ENCODE assay signal across 10 cellular contexts in genomic region chr11:48093795-48094642, GRCh38.
DNase-seq lines count a peak whose midpoint lies in the region; ATAC-seq and TF ChIP-seq lines count a peak whose summit lies in the region.
"Had no signal": no experiment of that assay in that cellular context is flagged by ENCODE, and none has a peak within 500 bp of the region (broad histone marks: within the 10 kb centered on the region; RNA-seq: fewer than 3 reads in every experiment).

No MANE protein-coding gene starts in this region.

- no peaks in the 10 kb centered on the region for H3K27me3 Mint-ChIP-seq in CD8-positive, alpha-beta memory T cell
- H3K27me3 Mint-ChIP-seq in naive thymus-derived CD8-positive, alpha-beta T cell = peaks cover 0 to 2% (median 0%) of the 10 kb centered on the region in 5 donors

- POLR2A ChIA-PET in CD8-positive, alpha-beta memory T cell (lab: Charles Lee) = interaction anchor here (0.6 kb wide), 2 partner anchors 22 to 134 kb away, joined by 4 to 7 read pairs; no protein-coding TSS in a partner anchor
- POLR2A ChIA-PET in naive thymus-derived CD8-positive, alpha-beta T cell (lab: Charles Lee) = no interaction called here

- H3K27ac Mint-ChIP-seq in CD8-positive, alpha-beta memory T cell = peak overlapping the region in 7 of 8 donors; percentile 40 to 78 (median 55)
- H3K27ac Mint-ChIP-seq in naive thymus-derived CD8-positive, alpha-beta T cell = peak overlapping the region in 4 of 10 donors; percentile 42 to 57 (median 48)

- H3K36me3 ChIP-seq in CD8-positive, alpha-beta memory T cell (ENCODE audit: insufficient read depth, low read length) = no peaks in the 10 kb centered on the region
- no peaks in the 10 kb centered on the region for H3K36me3 ChIP-seq in liver (ENCODE audit: control insufficient read depth in 4 of 4, insufficient read depth in 3 of 4, low read depth in 1 of 4, low read length in 3 of 4)

- no peaks in the 10 kb centered on the region for H3K9me3 Mint-ChIP-seq in CD8-positive, alpha-beta memory T cell
- H3K9me3 Mint-ChIP-seq in naive thymus-derived CD8-positive, alpha-beta T cell = no peaks in the 10 kb centered on the region
- H3K9me3 Mint-ChIP-seq: IgD-negative memory B cell had no signal

- H3K4me1 ChIP-seq in CD8-positive, alpha-beta memory T cell (ENCODE audit: insufficient read depth, low read length) = peaks cover 36% of the 10 kb centered on the region
- H3K4me1 ChIP-seq in liver (ENCODE audit: control insufficient read depth in 4 of 4, insufficient read depth in 4 of 4, low read length in 3 of 4) = peaks cover 11 to 63% (median 34%) of the 10 kb centered on the region in 4 donors

- no peak overlapping the region for H3K4me3 ChIP-seq in CD8-positive, alpha-beta memory T cell (ENCODE audit: low read length)
- H3K4me3 ChIP-seq in liver (ENCODE audit: low read depth in 1 of 3, low read length in 3 of 3) = no peak overlapping the region

- no peak for DNase-seq in CD8-positive, alpha-beta memory T cell
- peak; percentile 56 for DNase-seq in HuH-7 (ENCODE audit: low spot score)
- peak; percentile 42 to 45 for DNase-seq in SHP77 (lab: John Stamatoyannopoulos, UW)
- no peak for DNase-seq in H4 (ENCODE audit: low spot score)
- DNase-seq in naive thymus-derived CD8-positive, alpha-beta T cell = no peak
- DNase-seq: activated naive CD4-positive, alpha-beta T cell had no signal

- TF ChIP-seq CTCF in liver (IDR thresholded peaks at IDR 0.05; ENCODE audit: low read depth, low read length, missing input control) = no peak

- H3K27ac ChIP-seq in CD8-positive, alpha-beta memory T cell (ENCODE audit: low read depth, low read length) = no peak overlapping the region
- H3K27ac ChIP-seq in liver (ENCODE audit: low read depth in 1 of 2, low read length in 2 of 2) = peak overlapping the region; percentile 69 to 80

- peak overlapping the region in 1 of 2 donors; percentile 26 for H3K9ac ChIP-seq in liver (ENCODE audit: low read depth in 1 of 2, low read length in 2 of 2)

- H3K27me3 ChIP-seq in CD8-positive, alpha-beta memory T cell (ENCODE audit: insufficient read depth, low read length, poor library complexity, severe bottlenecking) = no peaks in the 10 kb centered on the region
- no peaks in the 10 kb centered on the region for H3K27me3 ChIP-seq in liver (ENCODE audit: control insufficient read depth in 4 of 4, insufficient read depth in 4 of 4, low read length in 3 of 4)

- no peaks in the 10 kb centered on the region for H3K9me3 ChIP-seq in CD8-positive, alpha-beta memory T cell (ENCODE audit: low read length)
- H3K9me3 ChIP-seq in liver (ENCODE audit: control insufficient read depth in 4 of 4, low read length in 3 of 4) = no peaks in the 10 kb centered on the region

- TF ChIP-seq RAD21 in liver (IDR thresholded peaks at IDR 0.05) = peak in 1 of 2 donors; percentile 41

- H3K4me3 Mint-ChIP-seq in CD8-positive, alpha-beta memory T cell = peak overlapping the region in 5 of 7 donors; percentile 63 to 75 (median 67)
- H3K4me3 Mint-ChIP-seq in naive thymus-derived CD8-positive, alpha-beta T cell = no peak overlapping the region
- H3K4me3 Mint-ChIP-seq: IgD-negative memory B cell had no signal

- ATAC-seq in HG03175 (IDR thresholded peaks at IDR 0.05; ENCODE audit: unreplicated experiment) (no peak), GM19324 (IDR thresholded peaks at IDR 0.05; ENCODE audit: low FRiP score, unreplicated experiment) (no peak)
- ATAC-seq in naive thymus-derived CD8-positive, alpha-beta T cell = no peak

- CTCF ChIA-PET in CD8-positive, alpha-beta memory T cell (lab: Charles Lee) = interaction anchor here (1.7 kb wide), 1 partner anchor 16 kb away, joined by 6 read pairs; no protein-coding TSS in a partner anchor

- H3K36me3 Mint-ChIP-seq in CD8-positive, alpha-beta memory T cell = peaks cover 0 to 5% (median 1%) of the 10 kb centered on the region in 3 donors
- H3K36me3 Mint-ChIP-seq in naive thymus-derived CD8-positive, alpha-beta T cell = no peaks in the 10 kb centered on the region
- H3K36me3 Mint-ChIP-seq: IgD-negative memory B cell had no signal

- peaks cover 62 to 79% (median 73%) of the 10 kb centered on the region in 3 donors for H3K4me1 Mint-ChIP-seq in CD8-positive, alpha-beta memory T cell
- H3K4me1 Mint-ChIP-seq in naive thymus-derived CD8-positive, alpha-beta T cell = peaks cover 16 to 76% (median 37%) of the 10 kb centered on the region in 4 donors

- 18% methylated on average over 6 of the region's 6 CpGs for WGBS in liver

TF ChIP-seq in liver, 16 proteins besides CTCF, POLR2A, EP300 and RAD21:
- TF ChIP-seq TAF1 (conservative IDR thresholded peaks at IDR 0.05) (peak; percentile 55), ZBTB33 (IDR thresholded peaks at IDR 0.05) (peak; percentile 37), RXRA (IDR thresholded peaks at IDR 0.05) (peak; percentile 83 to 84), JUND (IDR thresholded peaks at IDR 0.05) (peak; percentile 43 to 62), YY1 (IDR thresholded peaks at IDR 0.05) (peak; percentile 48), FOXA1 (IDR thresholded peaks at IDR 0.05) (no peak), EGR1 (IDR thresholded peaks at IDR 0.05; ENCODE audit: low read depth in 2 of 2) (no peak), REST (IDR thresholded peaks at IDR 0.05) (peak; percentile 31), SP1 (IDR thresholded peaks at IDR 0.05) (peak; percentile 88), HNF4A (conservative IDR thresholded peaks at IDR 0.05) (peak; percentile 96), ATF3 (IDR thresholded peaks at IDR 0.05) (no peak), MAX (IDR thresholded peaks at IDR 0.05) (peak; percentile 3), FOXA2 (IDR thresholded peaks at IDR 0.05) (peak; percentile 40), HNF4G (IDR thresholded peaks at IDR 0.05) (peak; percentile 87), GABPA (IDR thresholded peaks at IDR 0.05 in 1 of 2, conservative IDR thresholded peaks at IDR 0.05 in 1 of 2) (no peak), NR2F2 (IDR thresholded peaks at IDR 0.05) (peak; percentile 58)

Comparison
In these comparisons a context has a peak if more than half of its experiments do, and no peak if none do; other contexts are left out.
1. DNase-seq: peak in HuH-7 (single experiment) and SHP77 (2 of 2); none in CD8-positive, alpha-beta memory T cell (0 of 5), H4 (single experiment) and naive thymus-derived CD8-positive, alpha-beta T cell (0 of 10).
2. H3K4me3 Mint-ChIP-seq: peak in CD8-positive, alpha-beta memory T cell (5 of 7); none in naive thymus-derived CD8-positive, alpha-beta T cell (0 of 10).